In the genomic region with DNA sequence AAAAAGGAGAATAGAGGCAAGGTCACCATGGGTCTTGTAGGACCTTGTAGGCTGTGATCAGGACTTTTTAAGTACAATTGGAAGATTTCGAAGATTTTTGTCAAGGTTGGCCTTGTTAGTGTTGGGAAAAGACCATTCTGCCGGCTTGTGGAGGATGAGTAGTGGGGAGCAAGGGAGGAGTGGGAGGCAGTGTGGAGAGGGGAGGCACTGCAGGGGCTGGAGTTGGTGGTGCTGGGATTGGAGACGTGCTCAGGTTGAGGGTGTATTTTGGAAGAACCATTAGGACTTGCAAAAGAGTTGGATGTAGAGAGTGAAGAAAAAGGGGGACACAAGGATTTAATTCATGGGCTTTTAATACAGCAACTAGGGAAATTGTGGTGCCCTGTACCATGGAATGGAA, we compare ENCODE assay signal across 32 cellular contexts.
"Had no signal": no experiment of that assay in that cellular context is flagged by ENCODE, and none has a peak within 500 bp of the region (broad histone marks: within the 10 kb centered on the region; RNA-seq: fewer than 3 reads in every experiment).

No MANE protein-coding gene starts in this region.

- H3K27me3 ChIP-seq: adrenal gland, ascending aorta, body of pancreas, brain microvascular endothelial cell, breast epithelium, cardiac muscle cell had no signal

- H3K4me1 ChIP-seq: adrenal gland, ascending aorta, body of pancreas, breast epithelium had no signal

- DNase-seq: activated effector memory CD4-positive, alpha-beta T cell treated with anti-CD3 and anti-CD28 coated beads, Interleukin-2, amount 50 U/mL, for 16 hours; activated effector memory CD4-positive, alpha-beta T cell treated with Interleukin-2 at 50 U/mL for 16 hours; activated gamma-delta T cell; activated gamma-delta T cell treated with Interleukin-2 at 50 U/mL for 16 hours; activated naive CD4-positive, alpha-beta T cell; activated naive CD4-positive, alpha-beta T cell treated with anti-CD3 and anti-CD28 coated beads for 36 hours; activated naive CD4-positive, alpha-beta T cell treated with anti-CD3 and anti-CD28 coated beads, Interleukin-2, amount 10 ng/mL, durations not matched to agents 7 days and 5 days; activated naive CD4-positive, alpha-beta T cell treated with anti-CD3 and anti-CD28 coated beads, Interleukin-2, amount 50 U/mL, for 16 hours; activated naive CD4-positive, alpha-beta T cell treated with Interleukin-2 at 50 U/mL for 16 hours; activated naive CD8-positive, alpha-beta T cell treated with anti-CD3 and anti-CD28 coated beads for 36 hours; activated naive CD8-positive, alpha-beta T cell treated with anti-CD3 and anti-CD28 coated beads, Interleukin-2, amount 10 ng/mL, durations not matched to agents 7 days and 5 days; activated naive CD8-positive, alpha-beta T cell treated with anti-CD3 and anti-CD28 coated beads, Interleukin-2, amount 50 U/mL, for 24 hours; activated T-cell treated with anti-CD3 and anti-CD28 coated beads, Interleukin-2, amount 50 U/mL, for 1 hour; activated T-cell treated with anti-CD3 and anti-CD28 coated beads, Interleukin-2, amount 50 U/mL, for 24 hours; activated T-cell treated with anti-CD3 and anti-CD28 coated beads, Interleukin-2, amount 50 U/mL, for 4 hours; activated T-cell treated with anti-CD3 and anti-CD28 coated beads, Interleukin-2, amount 50 U/mL, for 48 hours; activated T-cell treated with anti-CD3 and anti-CD28 coated beads, Interleukin-2, amount 50 U/mL, for 72 hours; adrenal gland; amniotic stem cell; amygdala; anterior cingulate cortex; aorta; body of pancreas; brain microvascular endothelial cell; caudate nucleus; central memory CD4-positive, alpha-beta T cell; cerebellar nuclear complex had no signal

- H3K4me3 ChIP-seq: adrenal gland, ascending aorta, body of pancreas, breast epithelium, cardiac muscle cell had no signal

- ATAC-seq: activated naive CD4-positive, alpha-beta T cell treated with anti-CD3 and anti-CD28 coated beads, Interleukin-2, amount 50 U/mL, for 72 hours; activated naive CD8-positive, alpha-beta T cell treated with anti-CD3 and anti-CD28 coated beads, Interleukin-2, amount 50 U/mL, for 24 hours; activated T-cell treated with anti-CD3 and anti-CD28 coated beads, Interleukin-2, amount 50 U/mL, for 4 hours; activated T-cell treated with anti-CD3 and anti-CD28 coated beads, Interleukin-2, amount 50 U/mL, for 72 hours; activated T-helper 17 cell treated with anti-CD3 and anti-CD28 coated beads, Interleukin-2, amount 50 U/mL, for 72 hours; body of pancreas had no signal

- H3K9me3 ChIP-seq: adrenal gland, ascending aorta, body of pancreas, breast epithelium had no signal

- H3K36me3 ChIP-seq: adrenal gland, ascending aorta, brain microvascular endothelial cell, breast epithelium, cardiac muscle cell had no signal

- H3K27ac ChIP-seq: adrenal gland, ascending aorta, body of pancreas, brain microvascular endothelial cell, breast epithelium, cardiac muscle cell had no signal
